9 cellular contexts compared by ENCODE assay signal in the genomic region with DNA sequence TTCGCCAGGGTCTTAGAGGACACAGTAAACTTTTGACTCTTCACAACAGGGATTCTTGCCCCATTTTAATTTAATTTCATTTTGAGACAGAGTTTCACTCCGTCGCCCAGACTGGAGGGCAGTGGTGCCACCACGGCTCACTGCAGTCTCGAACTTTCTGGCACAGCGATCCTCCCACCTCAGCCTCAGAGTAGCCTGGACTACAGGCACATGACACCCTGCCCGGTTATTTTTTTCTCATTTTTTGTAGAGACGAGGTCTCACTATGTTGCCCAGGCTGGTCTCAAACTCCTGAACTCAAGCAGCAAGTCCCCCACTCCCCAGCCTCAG. TPM values are rescaled to one million over a fixed set of nuclear protein-coding genes. Genes with fewer than 3 reads are reported as not detected.
DNase-seq lines count a peak whose midpoint lies in the region; ATAC-seq and TF ChIP-seq lines count a peak whose summit lies in the region.
"Had no signal": no experiment of that assay in that cellular context is flagged by ENCODE, and none has a peak within 500 bp of the region (broad histone marks: within the 10 kb centered on the region; RNA-seq: fewer than 3 reads in every experiment).

No MANE protein-coding gene starts in this region.

- H3K4me3 ChIP-seq in GM23248 (peak overlapping the region; percentile 95), SJSA1 (peak overlapping the region; percentile 79), fibroblast of mammary gland (ENCODE audit: control insufficient read depth, low read depth, low read length) (peak overlapping the region; percentile 94), skeletal muscle satellite cell (ENCODE audit: low read length) (peak overlapping the region; percentile 96)

- H3K79me2 ChIP-seq in GM23248 (ENCODE audit: insufficient read depth) = peaks cover 29% of the 10 kb centered on the region

- H3K27me3 ChIP-seq in GM23248 (replicated peaks; ENCODE audit: insufficient read depth) = no peaks in the 10 kb centered on the region
- H3K27me3 ChIP-seq in SJSA1 (replicated peaks) = no peaks in the 10 kb centered on the region
- peaks cover 7% of the 10 kb centered on the region for H3K27me3 ChIP-seq in skeletal muscle satellite cell (ENCODE audit: control insufficient read depth, insufficient read depth, low read length)
- H3K27me3 ChIP-seq: thyroid gland had no signal

- in situ Hi-C loops in GM23248 (cut with MboI) = no loop called here

- DNase-seq in GM23248 = no peak
- DNase-seq in SJSA1 (ENCODE audit: low read depth in 1 of 2, low spot score in 2 of 2) = no peak
- DNase-seq in fibroblast of mammary gland (ENCODE audit: low read depth) = no peak
- DNase-seq in NCI-H774 (lab: John Stamatoyannopoulos, UW) = no peak
- DNase-seq in pons (ENCODE audit: low spot score) = no peak
- DNase-seq in NCI-H82 treated with DMSO at 0.1 percent for 48 hours (lab: John Stamatoyannopoulos, UW; ENCODE audit: unreplicated experiment) = no peak

- H3K36me3 ChIP-seq in GM23248 (ENCODE audit: low read depth) (no peaks in the 10 kb centered on the region; the same call in 1 of the 2 replicates), SJSA1 (peaks cover 27% of the 10 kb centered on the region), skeletal muscle satellite cell (ENCODE audit: insufficient read depth, low read length) (peaks cover 22% of the 10 kb centered on the region)

- H3K9me3 ChIP-seq in GM23248 (ENCODE audit: low read depth) (no peaks in the 10 kb centered on the region), SJSA1 (replicated peaks) (no peaks in the 10 kb centered on the region), skeletal muscle satellite cell (replicated peaks; ENCODE audit: low read length) (no peaks in the 10 kb centered on the region)
- H3K9me3 ChIP-seq: thyroid gland had no signal

- H3K4me1 ChIP-seq in GM23248 (ENCODE audit: insufficient read depth) (peaks cover 4% of the 10 kb centered on the region; the same call in 1 of the 2 replicates), SJSA1 (replicated peaks) (peaks cover 5% of the 10 kb centered on the region; the same call in 1 of the 2 replicates), skeletal muscle satellite cell (ENCODE audit: control insufficient read depth, insufficient read depth, low read length) (peaks cover 4% of the 10 kb centered on the region)

- no peak for TF ChIP-seq CTCF in fibroblast of mammary gland (conservative IDR thresholded peaks at IDR 0.05; ENCODE audit: control insufficient read depth, insufficient read depth, low read depth, low read length)

- no peak overlapping the region for H3K9ac ChIP-seq in GM23248
- no peak overlapping the region for H3K9ac ChIP-seq in skeletal muscle satellite cell (ENCODE audit: low read depth, low read length)

- ATAC-seq in HG02970 (IDR thresholded peaks at IDR 0.05; ENCODE audit: low FRiP score, unreplicated experiment) = no peak

- no peaks in the 10 kb centered on the region for H4K20me1 ChIP-seq in GM23248 (ENCODE audit: insufficient read depth)

- H2AFZ ChIP-seq in GM23248 = peak overlapping the region; percentile 95; the same call in 1 of the 2 replicates

- no peaks in the 10 kb centered on the region for H3F3A ChIP-seq in GM23248 (ENCODE audit: insufficient read depth)

- H3K9me2 ChIP-seq in GM23248 (ENCODE audit: insufficient read depth) = no peaks in the 10 kb centered on the region

- H3K4me2 ChIP-seq in GM23248 (ENCODE audit: unreplicated experiment) (no peak overlapping the region), skeletal muscle satellite cell (ENCODE audit: low read length) (peak overlapping the region; percentile 35)

- H3K27ac ChIP-seq in GM23248 (no peak overlapping the region), SJSA1 (no peak overlapping the region)
- H3K27ac ChIP-seq: thyroid gland had no signal

- WGBS in GM23248 (ENCODE audit: low coverage in 1 of 2, low lambda C conversion rate in 2 of 2, missing lambda C conversion rate in 2 of 2), 2 experiments = 51 to 61% methylated on average over 8 of the region's 8 CpGs

RNA-seq across cellular contexts. Expression of a gene that starts 0.3 kb away (rescaled TPM):
- 16.7 and 18.5 TPM in 2 replicates for total RNA-seq in GM23248 (2014; rRNA removed; shearing (Covaris generic))
- 6.8 and 6.9 TPM in 2 replicates for polyA plus RNA-seq in GM23248 (2016; fragmentation: Nextera tagmentation; extraction: Ambion mirVana)
- 19.2 and 21.3 TPM in 2 replicates for total RNA-seq in SJSA1 (2014; rRNA removed; shearing (Covaris generic))
- total RNA-seq in skeletal muscle satellite cell (2012; rRNA removed) = 27.4 and 30.1 TPM in 2 replicates

RNA-seq across cellular contexts. Expression of a gene that starts 5.2 kb away (rescaled TPM):
- total RNA-seq in GM23248 (2014; rRNA removed; shearing (Covaris generic)) = not detected in 2 replicates
- not detected in 2 replicates for polyA plus RNA-seq in GM23248 (2016; fragmentation: Nextera tagmentation; extraction: Ambion mirVana)
- not detected in 2 replicates for total RNA-seq in SJSA1 (2014; rRNA removed; shearing (Covaris generic))
- total RNA-seq in skeletal muscle satellite cell (2012; rRNA removed) = 2.0 TPM in 1 of 2 replicates, not detected in the other
- total RNA-seq: thyroid gland had no signal

RNA-seq across cellular contexts. Expression of a gene that starts 21.0 kb away (rescaled TPM):
- not detected in 2 replicates for total RNA-seq in GM23248 (2014; rRNA removed; shearing (Covaris generic))
- not detected in 2 replicates for polyA plus RNA-seq in GM23248 (2016; fragmentation: Nextera tagmentation; extraction: Ambion mirVana)
- not detected in 2 replicates for total RNA-seq in SJSA1 (2014; rRNA removed; shearing (Covaris generic))
- total RNA-seq in skeletal muscle satellite cell (2012; rRNA removed) = not detected in 2 replicates
- total RNA-seq: thyroid gland had no signal

RNA-seq across cellular contexts. Expression of a gene that starts 22.8 kb away (rescaled TPM):
- total RNA-seq in GM23248 (2014; rRNA removed; shearing (Covaris generic)) = 2.8 and 9.9 TPM in 2 replicates
- 7.7 and 8.0 TPM in 2 replicates for polyA plus RNA-seq in GM23248 (2016; fragmentation: Nextera tagmentation; extraction: Ambion mirVana)
- total RNA-seq in SJSA1 (2014; rRNA removed; shearing (Covaris generic)) = 13.7 and 16.9 TPM in 2 replicates
- total RNA-seq in skeletal muscle satellite cell (2012; rRNA removed) = 9.6 and 9.9 TPM in 2 replicates

RNA-seq across cellular contexts. Expression of a gene that starts 51.8 kb away (rescaled TPM):
- not detected in 2 replicates for total RNA-seq in GM23248 (2014; rRNA removed; shearing (Covaris generic))
- polyA plus RNA-seq in GM23248 (2016; fragmentation: Nextera tagmentation; extraction: Ambion mirVana) = not detected in 2 replicates
- total RNA-seq in SJSA1 (2014; rRNA removed; shearing (Covaris generic)) = not detected in 2 replicates
- not detected in 2 replicates for total RNA-seq in skeletal muscle satellite cell (2012; rRNA removed)
- total RNA-seq: thyroid gland had no signal
